Comparison of ENCODE assay signal across 15 cellular contexts in genomic region chr7:496528-497295, GRCh38. TPM values are rescaled to one million over a fixed set of nuclear protein-coding genes. Genes with fewer than 3 reads are reported as not detected.
DNase-seq lines count a peak whose midpoint lies in the region; ATAC-seq and TF ChIP-seq lines count a peak whose summit lies in the region.
"Had no signal": no experiment of that assay in that cellular context is flagged by ENCODE, and none has a peak within 500 bp of the region (broad histone marks: within the 10 kb centered on the region; RNA-seq: fewer than 3 reads in every experiment).

No MANE protein-coding gene starts in this region.

- H3K27me3 Mint-ChIP-seq in MCF 10A (ENCODE audit: insufficient read depth, unreplicated experiment): no peaks in the 10 kb centered on the region
- H3K27me3 Mint-ChIP-seq in nephron progenitor cell (ENCODE audit: low read depth, poor library complexity): peaks cover 9% of the 10 kb centered on the region

- H3K4me3 Mint-ChIP-seq in MCF 10A (ENCODE audit: unreplicated experiment) (no peak overlapping the region), nephron progenitor cell (no peak overlapping the region)
- H3K4me3 Mint-ChIP-seq: natural killer cell had no signal

- POLR2A ChIA-PET in MCF 10A (lab: Yijun Ruan, JAX): no interaction called here

- peak overlapping the region; percentile 100 for H3K27ac ChIP-seq in temporal lobe (ENCODE audit: low read depth, low read length)
- H3K27ac ChIP-seq: VCaP had no signal

- H3K36me3 Mint-ChIP-seq in MCF 10A (ENCODE audit: insufficient read depth, unreplicated experiment) (peaks cover 40% of the 10 kb centered on the region), nephron progenitor cell (ENCODE audit: low read depth) (peaks cover 40% of the 10 kb centered on the region)
- H3K36me3 Mint-ChIP-seq: natural killer cell had no signal

- H3K9me3 Mint-ChIP-seq in MCF 10A (ENCODE audit: unreplicated experiment) (no peaks in the 10 kb centered on the region), nephron progenitor cell (peaks cover 6% of the 10 kb centered on the region)
- H3K9me3 Mint-ChIP-seq: natural killer cell had no signal

- no peak for TF ChIP-seq CTCF in MCF 10A (IDR thresholded peaks at IDR 0.05; ENCODE audit: unreplicated experiment)
- no peak for TF ChIP-seq CTCF in nephron progenitor cell (IDR thresholded peaks at IDR 0.05)

- DNase-seq in NCI-H524 treated with DMSO at 0.1 percent for 48 hours (lab: John Stamatoyannopoulos, UW) (peak; percentile 34), MCF 10A (ENCODE audit: unreplicated experiment) (peak; percentile 40), iPS-NIHi11 (ENCODE audit: low spot score) (peak; percentile 50), sciatic nerve (ENCODE audit: low spot score) (no peak), nephron progenitor cell (no peak)
- no peak for DNase-seq in activated effector memory CD4-positive, alpha-beta T cell treated with anti-CD3 and anti-CD28 coated beads, Interleukin-2, amount 50 U/mL, for 16 hours
- DNase-seq: activated effector memory CD4-positive, alpha-beta T cell treated with Interleukin-2 at 50 U/mL for 16 hours; BE2C; natural killer cell; NCI-H187 treated with DMSO at 0.1 percent for 48 hours; NCI-H69; PC-3; stimulated activated CD4-positive, alpha-beta T cell treated with anti-CD3 and anti-CD28 coated beads, Interleukin-2, amount 100 ng/mL, for 24 hours had no signal

- no TSS peak for BruUV-seq in MCF 10A (replicated peaks; lab: Mats Ljungman, UMichigan)

- H3K27ac Mint-ChIP-seq in MCF 10A (ENCODE audit: low read depth, unreplicated experiment) (no peak overlapping the region), nephron progenitor cell (no peak overlapping the region)
- H3K27ac Mint-ChIP-seq: natural killer cell had no signal

- intact Hi-C loops in MCF 10A (cut with micrococcal nuclease): no loop called here
- intact Hi-C loops in sciatic nerve (cut with DNase I): no loop called here

- CTCF ChIA-PET in MCF 10A (lab: Yijun Ruan, JAX): no interaction called here

- no peak for ATAC-seq in sciatic nerve
- ATAC-seq: natural killer cell had no signal

- H3K4me1 Mint-ChIP-seq in MCF 10A (ENCODE audit: insufficient read depth, unreplicated experiment) (no peaks in the 10 kb centered on the region), nephron progenitor cell (peaks cover 31% of the 10 kb centered on the region)

RNA-seq across cellular contexts. Expression of gene PDGFA, which starts 22.9 kb away (rescaled TPM):
- 20.1 and 26.6 TPM in 2 replicates for total RNA-seq in MCF 10A (2022)
- total RNA-seq in temporal lobe: 19.7 TPM
- 36.5 TPM for total RNA-seq in sciatic nerve

Comparison
In these comparisons a context has a peak if more than half of its experiments do, and no peak if none do; other contexts are left out.
1. DNase-seq: peak in NCI-H524 treated with DMSO at 0.1 percent for 48 hours (single experiment), MCF 10A (single experiment) and iPS-NIHi11 (single experiment); none in sciatic nerve (single experiment), nephron progenitor cell (single experiment) and activated effector memory CD4-positive, alpha-beta T cell treated with anti-CD3 and anti-CD28 coated beads, Interleukin-2, amount 50 U/mL, for 16 hours (single experiment).